Comparison of ENCODE assay signal across 18 cellular contexts in the genomic region with DNA sequence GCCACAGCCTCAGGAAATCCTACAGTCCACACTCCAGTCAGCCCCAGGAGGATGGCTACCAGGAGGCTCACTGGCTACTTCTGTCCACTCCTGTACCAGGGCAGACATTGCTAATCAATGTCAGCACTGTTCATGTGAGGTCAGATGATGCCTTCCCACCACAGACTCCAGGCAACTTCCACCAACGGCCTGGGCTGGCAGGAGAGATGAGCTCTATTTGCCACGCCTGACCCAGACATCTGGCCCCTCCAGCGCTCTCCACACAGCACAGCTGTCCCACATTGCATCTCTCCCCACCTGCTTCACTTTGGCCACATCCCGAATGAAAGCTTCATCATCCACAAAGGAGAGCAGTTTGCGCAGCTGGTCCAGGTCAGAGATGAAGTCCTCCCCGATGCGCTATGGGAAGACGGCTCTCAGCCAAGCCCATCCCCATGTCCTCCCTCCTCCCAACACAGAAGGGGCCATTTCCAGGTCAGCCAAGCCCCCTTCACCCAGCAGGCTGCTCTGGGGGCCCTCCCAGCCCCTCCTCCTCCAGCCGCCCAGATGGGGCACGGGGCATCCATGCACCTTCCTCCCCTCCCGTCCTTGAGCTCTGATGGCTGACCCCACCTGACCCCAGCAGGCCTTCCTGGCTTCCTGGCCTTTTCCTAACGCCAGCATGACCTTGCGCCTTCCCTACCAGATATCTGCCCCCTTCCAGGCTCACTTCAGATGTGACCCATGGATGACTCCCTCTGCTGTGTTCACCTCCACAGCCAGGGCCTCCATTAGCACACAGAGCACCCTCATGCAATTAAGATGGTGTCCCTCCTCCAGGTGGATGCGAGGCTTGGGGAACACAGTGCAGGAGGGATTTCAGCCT. TPM values are rescaled to one million over a fixed set of nuclear protein-coding genes. Genes with fewer than 3 reads are reported as not detected.
DNase-seq lines count a peak whose midpoint lies in the region; ATAC-seq and TF ChIP-seq lines count a peak whose summit lies in the region.
"Had no signal": no experiment of that assay in that cellular context is flagged by ENCODE, and none has a peak within 500 bp of the region (broad histone marks: within the 10 kb centered on the region; RNA-seq: fewer than 3 reads in every experiment).

No MANE protein-coding gene starts in this region.

- H3K27me3 ChIP-seq in CD4-positive, alpha-beta T cell (ENCODE audit: control insufficient read depth, insufficient read depth, low read length), result no peaks in the 10 kb centered on the region
- H3K27me3 ChIP-seq in Karpas-422 (ENCODE audit: low read length), result no peaks in the 10 kb centered on the region
- H3K27me3 ChIP-seq: cardiac muscle cell, right lobe of liver had no signal

- no peak for ATAC-seq in CD4-positive, alpha-beta T cell (ENCODE audit: poor library complexity)
- ATAC-seq in WTC11 (no peak), HG02798 (IDR thresholded peaks at IDR 0.05; ENCODE audit: poor library complexity, unreplicated experiment) (no peak), GM21529 (IDR thresholded peaks at IDR 0.05; ENCODE audit: unreplicated experiment) (no peak)
- ATAC-seq: activated CD4-positive, alpha-beta T cell treated with anti-CD3 and anti-CD28 coated beads for 36 hours; right lobe of liver had no signal

- H3K27me3 Mint-ChIP-seq in CD4-positive, alpha-beta T cell, result no peaks in the 10 kb centered on the region
- H3K27me3 Mint-ChIP-seq in WTC11 (ENCODE audit: low read depth), result no peaks in the 10 kb centered on the region
- H3K27me3 Mint-ChIP-seq in nephron progenitor cell (ENCODE audit: low read depth, poor library complexity), result peaks cover 19% of the 10 kb centered on the region
- H3K27me3 Mint-ChIP-seq: activated CD4-positive, alpha-beta T cell treated with anti-CD3 and anti-CD28 coated beads for 36 hours; B cell had no signal

- no peak for TF ChIP-seq CTCF in CD4-positive, alpha-beta T cell (IDR thresholded peaks at IDR 0.05)
- TF ChIP-seq CTCF in WTC11 (IDR thresholded peaks at IDR 0.05), result no peak
- TF ChIP-seq CTCF in nephron progenitor cell (IDR thresholded peaks at IDR 0.05), result no peak

- H3K4me2 ChIP-seq in Karpas-422 (ENCODE audit: low read depth, low read length, poor library complexity, severe bottlenecking), result no peak overlapping the region

- POLR2A ChIA-PET in CD4-positive, alpha-beta T cell (lab: Charles Lee), result interaction anchor here (1.0 to 18.7 kb wide), 3 partner anchors 8 to 26 kb away, joined by 3 to 634 read pairs (median 10); a partner anchor contains a TSS
- POLR2A ChIA-PET in WTC11 (lab: Charles Lee), result no interaction called here

- H3K79me2 ChIP-seq in Karpas-422 (ENCODE audit: low read length), result no peaks in the 10 kb centered on the region

- H3K4me1 Mint-ChIP-seq in CD4-positive, alpha-beta T cell (ENCODE audit: low read depth), result peaks cover 23% of the 10 kb centered on the region
- H3K4me1 Mint-ChIP-seq in WTC11 (peaks cover 17% of the 10 kb centered on the region), nephron progenitor cell (peaks cover 56% of the 10 kb centered on the region)
- H3K4me1 Mint-ChIP-seq: endodermal cell had no signal

- H4K20me1 ChIP-seq in Karpas-422 (ENCODE audit: insufficient read depth, low read depth, low read length), result no peaks in the 10 kb centered on the region

- peaks cover 38% of the 10 kb centered on the region for H3K36me3 Mint-ChIP-seq in CD4-positive, alpha-beta T cell (ENCODE audit: low read depth)
- H3K36me3 Mint-ChIP-seq in WTC11 (no peaks in the 10 kb centered on the region), nephron progenitor cell (ENCODE audit: low read depth) (peaks cover 35% of the 10 kb centered on the region)

- no peaks in the 10 kb centered on the region for H3K9me3 ChIP-seq in CD4-positive, alpha-beta T cell (ENCODE audit: control insufficient read depth, low read length)
- H3K9me3 ChIP-seq in Karpas-422 (ENCODE audit: low read length), result no peaks in the 10 kb centered on the region
- H3K9me3 ChIP-seq: right lobe of liver, thoracic aorta had no signal

- DNase-seq in CD4-positive, alpha-beta T cell, result no peak
- DNase-seq in LHCN-M2 (ENCODE audit: low read depth) (peak; percentile 21), WTC11 (ENCODE audit: low spot score) (no peak), nephron progenitor cell (no peak), Karpas-422 (no peak)
- DNase-seq: activated CD4-positive, alpha-beta T cell treated with anti-CD3 and anti-CD28 coated beads for 36 hours; activated T-cell treated with anti-CD3 and anti-CD28 coated beads, Interleukin-2, amount 50 U/mL, for 1 hour; NCI-H1105; NCI-H2171 treated with DMSO at 0.1 percent for 48 hours; NK-92 treated with Interleukin-12 subunit alpha and Interleukin-12 subunit beta, amount 100 ng/mL, for 24 hours; occipital lobe had no signal

- CTCF ChIA-PET in CD4-positive, alpha-beta T cell (lab: Charles Lee), result interaction anchor here (1.0 kb wide), 1 partner anchor 16 kb away, joined by 4 read pairs; no protein-coding TSS in a partner anchor
- CTCF ChIA-PET in WTC11 (lab: Charles Lee), result interaction anchor here (1.1 to 4.9 kb wide), 5 partner anchors 9 to 52 kb away, joined by 3 to 30 read pairs (median 3); a partner anchor contains a TSS

- no peaks in the 10 kb centered on the region for H3K4me1 ChIP-seq in Karpas-422 (ENCODE audit: low read length)
- H3K4me1 ChIP-seq: right lobe of liver had no signal

- H3K9ac ChIP-seq in Karpas-422 (ENCODE audit: low read length), result no peak overlapping the region

- no peak overlapping the region for H3K4me3 ChIP-seq in Karpas-422 (ENCODE audit: low read length)
- H3K4me3 ChIP-seq: cardiac muscle cell, right lobe of liver, thoracic aorta had no signal

- no peak overlapping the region for H2AFZ ChIP-seq in Karpas-422 (ENCODE audit: low read length)

- intact Hi-C loops in CD4-positive, alpha-beta T cell (cut with DNase I, micrococcal nuclease), result no loop called here

- no peaks in the 10 kb centered on the region for H3K36me3 ChIP-seq in Karpas-422 (ENCODE audit: insufficient read depth, low read length)
- H3K36me3 ChIP-seq: right lobe of liver, thoracic aorta had no signal

- no peak overlapping the region for H3K27ac ChIP-seq in CD4-positive, alpha-beta T cell (ENCODE audit: low read depth, low read length)
- H3K27ac ChIP-seq in Karpas-422 (ENCODE audit: low read length), result no peak overlapping the region
- H3K27ac ChIP-seq: cardiac muscle cell, right lobe of liver, thoracic aorta had no signal

- H3K9me2 ChIP-seq in Karpas-422 (replicated peaks; ENCODE audit: insufficient read depth, low read length), result no peaks in the 10 kb centered on the region

- H3K4me3 Mint-ChIP-seq in CD4-positive, alpha-beta T cell, result peak overlapping the region; percentile 9
- H3K4me3 Mint-ChIP-seq in WTC11 (no peak overlapping the region), nephron progenitor cell (peak overlapping the region; percentile 23)
- H3K4me3 Mint-ChIP-seq: activated CD4-positive, alpha-beta T cell treated with anti-CD3 and anti-CD28 coated beads for 36 hours; B cell; endodermal cell had no signal

- H3K9me3 Mint-ChIP-seq in CD4-positive, alpha-beta T cell, result no peaks in the 10 kb centered on the region
- H3K9me3 Mint-ChIP-seq in WTC11, result no peaks in the 10 kb centered on the region
- no peaks in the 10 kb centered on the region for H3K9me3 Mint-ChIP-seq in nephron progenitor cell
- H3K9me3 Mint-ChIP-seq: endodermal cell had no signal

- H3K27ac Mint-ChIP-seq in CD4-positive, alpha-beta T cell, result no peak overlapping the region
- H3K27ac Mint-ChIP-seq in WTC11 (peak overlapping the region; percentile 46; the same call in 1 of the 2 replicates), nephron progenitor cell (peak overlapping the region; percentile 61)
- H3K27ac Mint-ChIP-seq: activated CD4-positive, alpha-beta T cell treated with anti-CD3 and anti-CD28 coated beads for 36 hours; B cell; endodermal cell had no signal

TF ChIP-seq in WTC11, 78 proteins besides CTCF, POLR2A, EP300 and RAD21:
- TF ChIP-seq ZNF263 (CRISPR knock-in tag; IDR thresholded peaks at IDR 0.05; ENCODE audit: low read depth), result 0 out of 2 replicates have a peak, but pooled peaks have one; percentile 38
- no peak for TF ChIP-seq TEAD4 (CRISPR knock-in tag; IDR thresholded peaks at IDR 0.05)

RNA-seq across cellular contexts. Expression of a gene that starts 7.4 kb away (rescaled TPM):
- 1 to 10 TPM; 5.0 to 6.0 TPM for total RNA-seq in CD4-positive, alpha-beta T cell
- total RNA-seq in LHCN-M2 (2014; rRNA removed) (not detected in 2 replicates), WTC11 (2021) (6.6 to 8.7 TPM (median 8.2 TPM) in 3 replicates)
- polyA plus RNA-seq in LHCN-M2 (2012), result not detected
- total RNA-seq in Karpas-422 (2014; rRNA removed; shearing (Covaris generic); ENCODE audit: low replicate concordance), result 1.3 TPM in 1 of 2 replicates, not detected in the other

RNA-seq across cellular contexts. Expression of a gene that starts 8.4 kb away (rescaled TPM):
- 100 to 1,000 TPM; 668 to 672 TPM for total RNA-seq in CD4-positive, alpha-beta T cell
- total RNA-seq in LHCN-M2 (2014; rRNA removed) (0.23 TPM in 1 of 2 replicates, not detected in the other), WTC11 (2021) (31.9 to 41.5 TPM (median 40.3 TPM) in 3 replicates)
- polyA plus RNA-seq in LHCN-M2 (2012), result 0.94 TPM
- 4.0 and 5.3 TPM in 2 replicates for total RNA-seq in Karpas-422 (2014; rRNA removed; shearing (Covaris generic); ENCODE audit: low replicate concordance)

RNA-seq across cellular contexts. Expression of a gene that starts 26.0 kb away (rescaled TPM):
- total RNA-seq in CD4-positive, alpha-beta T cell, result 1,000 to 10,000 TPM; 1,632 to 1,657 TPM
- total RNA-seq in LHCN-M2 (2014; rRNA removed) (124 and 158 TPM in 2 replicates), WTC11 (2021) (285 to 314 TPM (median 300 TPM) in 3 replicates)
- polyA plus RNA-seq in LHCN-M2 (2012), result 116 TPM
- total RNA-seq in Karpas-422 (2014; rRNA removed; shearing (Covaris generic); ENCODE audit: low replicate concordance), result 156 and 329 TPM in 2 replicates

RNA-seq across cellular contexts. Expression of a gene that starts 29.3 kb away (rescaled TPM):
- total RNA-seq in CD4-positive, alpha-beta T cell, result under 1 TPM; 0.05 to 0.31 TPM
- 34.0 and 50.4 TPM in 2 replicates for total RNA-seq in LHCN-M2 (2014; rRNA removed)
- 37.2 TPM for polyA plus RNA-seq in LHCN-M2 (2012)
- total RNA-seq in WTC11 (2021), result 8.0 to 10.4 TPM (median 8.6 TPM) in 3 replicates
- total RNA-seq in Karpas-422 (2014; rRNA removed; shearing (Covaris generic); ENCODE audit: low replicate concordance), result 0.83 TPM in 1 of 2 replicates, not detected in the other

RNA-seq across cellular contexts. Expression of a gene that starts 50.7 kb away (rescaled TPM):
- total RNA-seq in CD4-positive, alpha-beta T cell, result 10 to 100 TPM; 71.9 to 74.1 TPM
- total RNA-seq in LHCN-M2 (2014; rRNA removed) (10.8 and 11.3 TPM in 2 replicates), WTC11 (2021) (24.5 to 31.6 TPM (median 28.3 TPM) in 3 replicates)
- polyA plus RNA-seq in LHCN-M2 (2012), result 7.6 TPM
- 62.0 and 84.2 TPM in 2 replicates for total RNA-seq in Karpas-422 (2014; rRNA removed; shearing (Covaris generic); ENCODE audit: low replicate concordance)

Comparison
In these comparisons a context has a peak if more than half of its experiments do, and no peak if none do; other contexts are left out.
1. RNA of a gene that starts 8.4 kb away (total RNA-seq): 668 to 672 TPM in CD4-positive, alpha-beta T cell; 31.9 to 41.5 TPM in WTC11, 4.0 to 5.3 TPM in Karpas-422 and 0.23 TPM in LHCN-M2; every median in the first group is over 10 times any median in the second.